1 cellular context compared by ENCODE assay signal in the genomic region with DNA sequence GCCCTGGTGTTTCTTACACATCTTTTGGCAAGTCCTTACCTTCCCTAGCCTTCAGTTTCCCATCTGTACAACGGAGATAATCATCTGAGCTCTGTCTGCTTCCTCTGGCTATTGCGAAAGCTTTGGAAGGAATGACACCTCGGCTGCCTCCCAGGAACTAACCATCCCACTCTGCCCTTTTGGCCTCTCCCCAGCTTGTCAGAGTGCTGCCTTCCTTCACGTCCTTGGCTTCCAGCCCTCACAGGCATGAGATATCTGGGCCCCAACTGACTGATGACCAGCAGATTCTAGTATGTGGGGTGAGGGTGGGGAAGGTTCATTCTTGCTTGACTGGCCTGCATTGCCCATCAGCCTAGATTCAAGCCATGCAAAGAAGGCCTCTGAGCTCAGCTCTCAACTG.
TF ChIP-seq lines count a peak whose summit lies in the region.

No MANE protein-coding gene starts in this region.

TF ChIP-seq in GM23338, 12 proteins besides CTCF, POLR2A, EP300 and RAD21 (continued from another document):
- TF ChIP-seq, protein P1, sequence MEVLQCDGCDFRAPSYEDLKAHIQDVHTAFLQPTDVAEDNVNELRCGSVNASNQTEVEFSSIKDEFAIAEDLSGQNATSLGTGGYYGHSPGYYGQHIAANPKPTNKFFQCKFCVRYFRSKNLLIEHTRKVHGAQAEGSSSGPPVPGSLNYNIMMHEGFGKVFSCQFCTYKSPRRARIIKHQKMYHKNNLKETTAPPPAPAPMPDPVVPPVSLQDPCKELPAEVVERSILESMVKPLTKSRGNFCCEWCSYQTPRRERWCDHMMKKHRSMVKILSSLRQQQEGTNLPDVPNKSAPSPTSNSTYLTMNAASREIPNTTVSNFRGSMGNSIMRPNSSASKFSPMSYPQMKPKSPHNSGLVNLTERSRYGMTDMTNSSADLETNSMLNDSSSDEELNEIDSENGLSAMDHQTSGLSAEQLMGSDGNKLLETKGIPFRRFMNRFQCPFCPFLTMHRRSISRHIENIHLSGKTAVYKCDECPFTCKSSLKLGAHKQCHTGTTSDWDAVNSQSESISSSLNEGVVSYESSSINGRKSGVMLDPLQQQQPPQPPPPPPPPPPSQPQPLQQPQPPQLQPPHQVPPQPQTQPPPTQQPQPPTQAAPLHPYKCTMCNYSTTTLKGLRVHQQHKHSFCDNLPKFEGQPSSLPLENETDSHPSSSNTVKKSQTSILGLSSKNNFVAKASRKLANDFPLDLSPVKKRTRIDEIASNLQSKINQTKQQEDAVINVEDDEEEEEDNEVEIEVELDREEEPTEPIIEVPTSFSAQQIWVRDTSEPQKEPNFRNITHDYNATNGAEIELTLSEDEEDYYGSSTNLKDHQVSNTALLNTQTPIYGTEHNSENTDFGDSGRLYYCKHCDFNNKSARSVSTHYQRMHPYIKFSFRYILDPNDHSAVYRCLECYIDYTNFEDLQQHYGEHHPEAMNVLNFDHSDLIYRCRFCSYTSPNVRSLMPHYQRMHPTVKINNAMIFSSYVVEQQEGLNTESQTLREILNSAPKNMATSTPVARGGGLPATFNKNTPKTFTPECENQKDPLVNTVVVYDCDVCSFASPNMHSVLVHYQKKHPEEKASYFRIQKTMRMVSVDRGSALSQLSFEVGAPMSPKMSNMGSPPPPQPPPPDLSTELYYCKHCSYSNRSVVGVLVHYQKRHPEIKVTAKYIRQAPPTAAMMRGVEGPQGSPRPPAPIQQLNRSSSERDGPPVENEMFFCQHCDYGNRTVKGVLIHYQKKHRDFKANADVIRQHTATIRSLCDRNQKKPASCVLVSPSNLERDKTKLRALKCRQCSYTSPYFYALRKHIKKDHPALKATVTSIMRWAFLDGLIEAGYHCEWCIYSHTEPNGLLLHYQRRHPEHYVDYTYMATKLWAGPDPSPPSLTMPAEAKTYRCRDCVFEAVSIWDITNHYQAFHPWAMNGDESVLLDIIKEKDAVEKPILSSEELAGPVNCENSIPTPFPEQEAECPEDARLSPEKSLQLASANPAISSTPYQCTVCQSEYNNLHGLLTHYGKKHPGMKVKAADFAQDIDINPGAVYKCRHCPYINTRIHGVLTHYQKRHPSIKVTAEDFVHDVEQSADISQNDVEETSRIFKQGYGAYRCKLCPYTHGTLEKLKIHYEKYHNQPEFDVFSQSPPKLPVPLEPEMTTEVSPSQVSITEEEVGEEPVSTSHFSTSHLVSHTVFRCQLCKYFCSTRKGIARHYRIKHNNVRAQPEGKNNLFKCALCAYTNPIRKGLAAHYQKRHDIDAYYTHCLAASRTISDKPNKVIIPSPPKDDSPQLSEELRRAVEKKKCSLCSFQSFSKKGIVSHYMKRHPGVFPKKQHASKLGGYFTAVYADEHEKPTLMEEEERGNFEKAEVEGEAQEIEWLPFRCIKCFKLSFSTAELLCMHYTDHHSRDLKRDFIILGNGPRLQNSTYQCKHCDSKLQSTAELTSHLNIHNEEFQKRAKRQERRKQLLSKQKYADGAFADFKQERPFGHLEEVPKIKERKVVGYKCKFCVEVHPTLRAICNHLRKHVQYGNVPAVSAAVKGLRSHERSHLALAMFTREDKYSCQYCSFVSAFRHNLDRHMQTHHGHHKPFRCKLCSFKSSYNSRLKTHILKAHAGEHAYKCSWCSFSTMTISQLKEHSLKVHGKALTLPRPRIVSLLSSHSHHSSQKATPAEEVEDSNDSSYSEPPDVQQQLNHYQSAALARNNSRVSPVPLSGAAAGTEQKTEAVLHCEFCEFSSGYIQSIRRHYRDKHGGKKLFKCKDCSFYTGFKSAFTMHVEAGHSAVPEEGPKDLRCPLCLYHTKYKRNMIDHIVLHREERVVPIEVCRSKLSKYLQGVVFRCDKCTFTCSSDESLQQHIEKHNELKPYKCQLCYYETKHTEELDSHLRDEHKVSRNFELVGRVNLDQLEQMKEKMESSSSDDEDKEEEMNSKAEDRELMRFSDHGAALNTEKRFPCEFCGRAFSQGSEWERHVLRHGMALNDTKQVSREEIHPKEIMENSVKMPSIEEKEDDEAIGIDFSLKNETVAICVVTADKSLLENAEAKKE (CRISPR knock-in tag; IDR thresholded peaks at IDR 0.05): no peak
- no peak for TF ChIP-seq EZH2 (IDR thresholded peaks at IDR 0.05; ENCODE audit: low read depth, unreplicated experiment)
- no peak for TF ChIP-seq STAT1 (IDR thresholded peaks at IDR 0.05; ENCODE audit: unreplicated experiment)
- no peak for TF ChIP-seq ZNF331 (CRISPR knock-in tag; IDR thresholded peaks at IDR 0.05; ENCODE audit: low read depth)
- TF ChIP-seq CREB1 (CRISPR knock-in tag; IDR thresholded peaks at IDR 0.05; ENCODE audit: low read depth): no peak
- no peak for TF ChIP-seq JUNB (IDR thresholded peaks at IDR 0.05; ENCODE audit: unreplicated experiment)
- TF ChIP-seq, protein P2, sequence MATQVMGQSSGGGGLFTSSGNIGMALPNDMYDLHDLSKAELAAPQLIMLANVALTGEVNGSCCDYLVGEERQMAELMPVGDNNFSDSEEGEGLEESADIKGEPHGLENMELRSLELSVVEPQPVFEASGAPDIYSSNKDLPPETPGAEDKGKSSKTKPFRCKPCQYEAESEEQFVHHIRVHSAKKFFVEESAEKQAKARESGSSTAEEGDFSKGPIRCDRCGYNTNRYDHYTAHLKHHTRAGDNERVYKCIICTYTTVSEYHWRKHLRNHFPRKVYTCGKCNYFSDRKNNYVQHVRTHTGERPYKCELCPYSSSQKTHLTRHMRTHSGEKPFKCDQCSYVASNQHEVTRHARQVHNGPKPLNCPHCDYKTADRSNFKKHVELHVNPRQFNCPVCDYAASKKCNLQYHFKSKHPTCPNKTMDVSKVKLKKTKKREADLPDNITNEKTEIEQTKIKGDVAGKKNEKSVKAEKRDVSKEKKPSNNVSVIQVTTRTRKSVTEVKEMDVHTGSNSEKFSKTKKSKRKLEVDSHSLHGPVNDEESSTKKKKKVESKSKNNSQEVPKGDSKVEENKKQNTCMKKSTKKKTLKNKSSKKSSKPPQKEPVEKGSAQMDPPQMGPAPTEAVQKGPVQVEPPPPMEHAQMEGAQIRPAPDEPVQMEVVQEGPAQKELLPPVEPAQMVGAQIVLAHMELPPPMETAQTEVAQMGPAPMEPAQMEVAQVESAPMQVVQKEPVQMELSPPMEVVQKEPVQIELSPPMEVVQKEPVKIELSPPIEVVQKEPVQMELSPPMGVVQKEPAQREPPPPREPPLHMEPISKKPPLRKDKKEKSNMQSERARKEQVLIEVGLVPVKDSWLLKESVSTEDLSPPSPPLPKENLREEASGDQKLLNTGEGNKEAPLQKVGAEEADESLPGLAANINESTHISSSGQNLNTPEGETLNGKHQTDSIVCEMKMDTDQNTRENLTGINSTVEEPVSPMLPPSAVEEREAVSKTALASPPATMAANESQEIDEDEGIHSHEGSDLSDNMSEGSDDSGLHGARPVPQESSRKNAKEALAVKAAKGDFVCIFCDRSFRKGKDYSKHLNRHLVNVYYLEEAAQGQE (IDR thresholded peaks at IDR 0.05; ENCODE audit: unreplicated experiment): no peak
